19 cellular contexts compared by ENCODE assay signal in the genomic region with DNA sequence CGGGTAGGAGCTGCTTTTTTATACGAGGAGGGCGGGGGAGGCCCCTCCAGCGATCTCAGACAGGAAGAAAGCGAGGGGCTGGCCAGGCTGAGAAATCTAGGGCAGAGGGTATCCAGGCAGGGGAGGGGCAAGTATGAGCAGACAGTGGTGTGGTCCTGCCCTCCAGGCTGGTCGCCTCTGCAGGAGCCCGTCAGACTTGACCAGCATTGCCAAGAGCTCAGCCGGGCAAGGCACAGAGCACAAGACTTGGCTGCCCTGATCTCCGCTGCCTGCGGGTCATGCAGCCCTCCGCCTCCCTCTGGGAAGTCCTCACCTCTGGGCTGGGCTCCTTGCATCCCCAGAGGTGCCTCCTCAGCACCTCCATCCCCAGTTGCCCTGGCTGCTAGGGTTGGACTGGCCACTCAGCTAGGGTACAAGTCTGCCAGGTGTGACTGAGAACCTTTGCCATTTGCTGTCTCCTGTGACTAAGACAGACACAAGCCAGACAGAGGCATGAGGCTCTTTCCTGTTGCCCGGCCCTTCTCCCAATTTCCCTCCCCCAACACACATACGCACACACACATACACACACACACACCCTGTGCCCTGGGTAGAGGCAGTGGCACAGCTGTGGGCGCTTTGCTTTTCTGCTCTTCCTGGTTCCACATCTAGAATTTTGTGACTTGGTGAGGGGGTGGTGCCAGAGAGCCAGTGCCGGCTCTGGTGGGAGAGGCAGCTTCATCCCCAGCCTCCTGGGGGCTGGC. TPM values are rescaled to one million over a fixed set of nuclear protein-coding genes. Genes with fewer than 3 reads are reported as not detected.
DNase-seq lines count a peak whose midpoint lies in the region; ATAC-seq and TF ChIP-seq lines count a peak whose summit lies in the region.
"Had no signal": no experiment of that assay in that cellular context is flagged by ENCODE, and none has a peak within 500 bp of the region (broad histone marks: within the 10 kb centered on the region; RNA-seq: fewer than 3 reads in every experiment).

No MANE protein-coding gene starts in this region.

- no peak overlapping the region for H3K4me3 Mint-ChIP-seq in CD8-positive, alpha-beta T cell
- no peak overlapping the region for H3K4me3 Mint-ChIP-seq in activated CD8-positive, alpha-beta T cell treated with anti-CD3 and anti-CD28 coated beads, Interleukin-2, amount 10 ng/mL, durations not matched to agents 7 days and 5 days
- H3K4me3 Mint-ChIP-seq in stimulated activated naive B cell treated with anti-CD40 and anti-IgM and Interleukin-4, amounts not matched to agents 10 μg/mL and 1 μg/mL and 100 μg/mL, for 72 hours = peak overlapping the region in 1 of 2 donors; percentile 14
- H3K4me3 Mint-ChIP-seq in activated T-cell treated with anti-CD3 and anti-CD28 coated beads, Interleukin-2, amount 50 U/mL, for 72 hours = peak overlapping the region in 1 of 2 donors; percentile 37
- H3K4me3 Mint-ChIP-seq: nephron had no signal

- TF ChIP-seq CTCF in CD8-positive, alpha-beta T cell (IDR thresholded peaks at IDR 0.05) = no peak

- H3K4me3 ChIP-seq in CD8-positive, alpha-beta T cell (ENCODE audit: low read depth, low read length) = no peak overlapping the region

- peaks cover 7% of the 10 kb centered on the region for H3K36me3 Mint-ChIP-seq in CD8-positive, alpha-beta T cell
- H3K36me3 Mint-ChIP-seq in activated CD8-positive, alpha-beta T cell treated with anti-CD3 and anti-CD28 coated beads, Interleukin-2, amount 10 ng/mL, durations not matched to agents 7 days and 5 days (ENCODE audit: low read depth) = peaks cover 34% of the 10 kb centered on the region
- peaks cover 64 to 88% of the 10 kb centered on the region in 2 donors for H3K36me3 Mint-ChIP-seq in stimulated activated naive B cell treated with anti-CD40 and anti-IgM and Interleukin-4, amounts not matched to agents 10 μg/mL and 1 μg/mL and 100 μg/mL, for 72 hours
- H3K36me3 Mint-ChIP-seq in activated T-cell treated with anti-CD3 and anti-CD28 coated beads, Interleukin-2, amount 50 U/mL, for 72 hours (ENCODE audit: insufficient read depth in 2 of 2) = peaks cover 0 to 2% of the 10 kb centered on the region in 2 donors

- no peak for ATAC-seq in CD8-positive, alpha-beta T cell
- ATAC-seq in activated CD8-positive, alpha-beta T cell treated with anti-CD3 and anti-CD28 coated beads, Interleukin-2, amount 10 ng/mL, durations not matched to agents 7 days and 5 days = no peak
- no peak for ATAC-seq in stimulated activated naive B cell treated with anti-CD40 and anti-IgM and Interleukin-4, amounts not matched to agents 10 μg/mL and 1 μg/mL and 100 μg/mL, for 72 hours (replicated peaks)
- ATAC-seq in activated T-cell treated with anti-CD3 and anti-CD28 coated beads, Interleukin-2, amount 50 U/mL, for 72 hours (replicated peaks in 1 of 2) = no peak
- ATAC-seq: foreskin keratinocyte, sciatic nerve had no signal

- no peaks in the 10 kb centered on the region for H3K9me3 Mint-ChIP-seq in CD8-positive, alpha-beta T cell
- H3K9me3 Mint-ChIP-seq in activated CD8-positive, alpha-beta T cell treated with anti-CD3 and anti-CD28 coated beads, Interleukin-2, amount 10 ng/mL, durations not matched to agents 7 days and 5 days (ENCODE audit: insufficient read depth) = no peaks in the 10 kb centered on the region
- H3K9me3 Mint-ChIP-seq in stimulated activated naive B cell treated with anti-CD40 and anti-IgM and Interleukin-4, amounts not matched to agents 10 μg/mL and 1 μg/mL and 100 μg/mL, for 72 hours = no peaks in the 10 kb centered on the region
- no peaks in the 10 kb centered on the region for H3K9me3 Mint-ChIP-seq in activated T-cell treated with anti-CD3 and anti-CD28 coated beads, Interleukin-2, amount 50 U/mL, for 72 hours
- H3K9me3 Mint-ChIP-seq: activated naive CD4-positive, alpha-beta T cell treated with anti-CD3 and anti-CD28 coated beads, Interleukin-2, amount 50 U/mL, for 24 hours; HFFc6; nephron had no signal

- no peaks in the 10 kb centered on the region for H3K27me3 Mint-ChIP-seq in CD8-positive, alpha-beta T cell (ENCODE audit: low read depth)
- no peaks in the 10 kb centered on the region for H3K27me3 Mint-ChIP-seq in activated CD8-positive, alpha-beta T cell treated with anti-CD3 and anti-CD28 coated beads, Interleukin-2, amount 10 ng/mL, durations not matched to agents 7 days and 5 days (ENCODE audit: low read depth)
- no peaks in the 10 kb centered on the region for H3K27me3 Mint-ChIP-seq in stimulated activated naive B cell treated with anti-CD40 and anti-IgM and Interleukin-4, amounts not matched to agents 10 μg/mL and 1 μg/mL and 100 μg/mL, for 72 hours
- H3K27me3 Mint-ChIP-seq in activated T-cell treated with anti-CD3 and anti-CD28 coated beads, Interleukin-2, amount 50 U/mL, for 72 hours (ENCODE audit: low read depth) = no peaks in the 10 kb centered on the region
- H3K27me3 Mint-ChIP-seq: activated naive CD4-positive, alpha-beta T cell treated with anti-CD3 and anti-CD28 coated beads, Interleukin-2, amount 50 U/mL, for 24 hours had no signal

- intact Hi-C loops in CD8-positive, alpha-beta T cell (cut with DNase I, micrococcal nuclease) = loop anchor here (2.0 to 10.0 kb wide), 3 partner anchors 35 to 157 kb away; partner anchors contain the start of gene ZCCHC24 (in 1 of the 2)

- no peaks in the 10 kb centered on the region for H3K9me3 ChIP-seq in CD8-positive, alpha-beta T cell (ENCODE audit: low read length)

- H3K4me1 Mint-ChIP-seq in CD8-positive, alpha-beta T cell (ENCODE audit: low read depth) = peaks cover 36% of the 10 kb centered on the region
- H3K4me1 Mint-ChIP-seq in activated CD8-positive, alpha-beta T cell treated with anti-CD3 and anti-CD28 coated beads, Interleukin-2, amount 10 ng/mL, durations not matched to agents 7 days and 5 days (ENCODE audit: low read depth) = peaks cover 68% of the 10 kb centered on the region
- H3K4me1 Mint-ChIP-seq in stimulated activated naive B cell treated with anti-CD40 and anti-IgM and Interleukin-4, amounts not matched to agents 10 μg/mL and 1 μg/mL and 100 μg/mL, for 72 hours = peaks cover 78 to 100% of the 10 kb centered on the region in 2 donors
- peaks cover 45% of the 10 kb centered on the region for H3K4me1 Mint-ChIP-seq in activated T-cell treated with anti-CD3 and anti-CD28 coated beads, Interleukin-2, amount 50 U/mL, for 72 hours (ENCODE audit: low read depth)

- H3K4me1 ChIP-seq in CD8-positive, alpha-beta T cell (ENCODE audit: insufficient read depth, low read length) = peaks cover 36% of the 10 kb centered on the region
- H3K4me1 ChIP-seq: foreskin keratinocyte had no signal

- POLR2A ChIA-PET in CD8-positive, alpha-beta T cell (lab: Charles Lee) = interaction anchor here (1.0 kb wide), 1 partner anchor 35 kb away, joined by 3 read pairs; no protein-coding TSS in a partner anchor
- POLR2A ChIA-PET in activated CD8-positive, alpha-beta T cell treated with anti-CD3 and anti-CD28 coated beads, Interleukin-2, amount 10 ng/mL, durations not matched to agents 7 days and 5 days (lab: Charles Lee) = interaction anchor here (1.2 to 2.8 kb wide), 3 partner anchors 35 to 45 kb away, joined by 3 to 13 read pairs (median 9); no protein-coding TSS in a partner anchor

- no peaks in the 10 kb centered on the region for H3K36me3 ChIP-seq in CD8-positive, alpha-beta T cell (ENCODE audit: insufficient read depth, low read length)

- H3K27ac ChIP-seq in CD8-positive, alpha-beta T cell (ENCODE audit: low read depth, low read length) = no peak overlapping the region
- H3K27ac ChIP-seq: foreskin keratinocyte, WERI-Rb-1 had no signal

- CTCF ChIA-PET in CD8-positive, alpha-beta T cell (lab: Charles Lee) = interaction anchor here (0.7 kb wide), 1 partner anchor 86 kb away, joined by 3 read pairs; no protein-coding TSS in a partner anchor
- CTCF ChIA-PET in activated CD8-positive, alpha-beta T cell treated with anti-CD3 and anti-CD28 coated beads, Interleukin-2, amount 10 ng/mL, durations not matched to agents 7 days and 5 days (lab: Charles Lee) = interaction anchor here (1.7 to 4.0 kb wide), 2 partner anchors 29 to 58 kb away, joined by 4 to 16 read pairs; no protein-coding TSS in a partner anchor

- H3K27me3 ChIP-seq in CD8-positive, alpha-beta T cell (ENCODE audit: insufficient read depth, low read length) = no peaks in the 10 kb centered on the region
- H3K27me3 ChIP-seq: foreskin keratinocyte had no signal

- H3K27ac Mint-ChIP-seq in CD8-positive, alpha-beta T cell = peak overlapping the region; percentile 58
- peak overlapping the region; percentile 96 for H3K27ac Mint-ChIP-seq in activated CD8-positive, alpha-beta T cell treated with anti-CD3 and anti-CD28 coated beads, Interleukin-2, amount 10 ng/mL, durations not matched to agents 7 days and 5 days
- peak overlapping the region; percentile 99 for H3K27ac Mint-ChIP-seq in stimulated activated naive B cell treated with anti-CD40 and anti-IgM and Interleukin-4, amounts not matched to agents 10 μg/mL and 1 μg/mL and 100 μg/mL, for 72 hours
- H3K27ac Mint-ChIP-seq in activated T-cell treated with anti-CD3 and anti-CD28 coated beads, Interleukin-2, amount 50 U/mL, for 72 hours = no peak overlapping the region
- H3K27ac Mint-ChIP-seq: nephron had no signal

- no peak for DNase-seq in CD8-positive, alpha-beta T cell
- no peak for DNase-seq in activated CD8-positive, alpha-beta T cell treated with anti-CD3 and anti-CD28 coated beads, Interleukin-2, amount 10 ng/mL, durations not matched to agents 7 days and 5 days
- DNase-seq in kidney tubule cell (ENCODE audit: low spot score) (peak; percentile 15), iPS-NIHi7 (ENCODE audit: extremely low spot score) (no peak), NCI-H345 treated with DMSO at 0.1 percent for 48 hours (lab: John Stamatoyannopoulos, UW; ENCODE audit: unreplicated experiment) (no peak)
- no peak for DNase-seq in stimulated activated naive B cell treated with anti-CD40 and anti-IgM and Interleukin-4, amounts not matched to agents 10 μg/mL and 1 μg/mL and 100 μg/mL, for 72 hours
- DNase-seq in activated T-cell treated with anti-CD3 and anti-CD28 coated beads, Interleukin-2, amount 50 U/mL, for 72 hours = no peak
- DNase-seq: activated CD8-positive, alpha-beta memory T cell treated with anti-CD3 and anti-CD28 coated beads, Interleukin-2, amount 50 U/mL, for 48 hours; C1 segment of cervical spinal cord; DMS79 treated with DMSO at 0.1 percent for 48 hours; effector memory CD4-positive, alpha-beta T cell; foreskin keratinocyte; HFFc6; NCI-H82; stimulated activated CD4-positive, alpha-beta T cell treated with anti-CD3 and anti-CD28 coated beads, Interleukin-2, amount 100 ng/mL, for 48 hours; WERI-Rb-1 had no signal

RNA-seq across cellular contexts. Expression of gene PPIF, which starts 59.1 kb away (rescaled TPM):
- 10 to 100 TPM; 33.7 to 36.4 TPM for total RNA-seq in CD8-positive, alpha-beta T cell
- 10 to 100 TPM; 74.7 to 77.7 TPM for total RNA-seq in activated CD8-positive, alpha-beta T cell treated with anti-CD3 and anti-CD28 coated beads, Interleukin-2, amount 10 ng/mL, durations not matched to agents 7 days and 5 days
- total RNA-seq in activated T-cell treated with anti-CD3 and anti-CD28 coated beads, Interleukin-2, amount 50 U/mL, for 72 hours = 100 to 1,000 TPM; 102 to 104 TPM
